ENCODE assay signal across 8 cellular contexts in genomic region chr20:38894091-38894847, GRCh38. TPM values are rescaled to one million over a fixed set of nuclear protein-coding genes. Genes with fewer than 3 reads are reported as not detected.
DNase-seq lines count a peak whose midpoint lies in the region; ATAC-seq and TF ChIP-seq lines count a peak whose summit lies in the region.

No MANE protein-coding gene starts in this region.

- H3K9me3 ChIP-seq in RWPE2 (ENCODE audit: severe bottlenecking) (no peaks in the 10 kb centered on the region), heart left ventricle (no peaks in the 10 kb centered on the region), esophagus squamous epithelium (no peaks in the 10 kb centered on the region)

- peaks cover 24% of the 10 kb centered on the region for H3K36me3 Mint-ChIP-seq in activated T-cell treated with anti-CD3 and anti-CD28 coated beads, Interleukin-2, amount 50 U/mL, for 4 hours (ENCODE audit: insufficient read depth)

- intact Hi-C loops in heart left ventricle (cut with DNase I) (loop anchor here in 9 of 10 donors (5.0 to 10.0 kb wide), 8 partner anchors 82 to 249 kb away; partner anchors contain the start of gene PPP1R16B (in 5 of the 9)), esophagus squamous epithelium (cut with DNase I) (no loop called here)

- H3K27me3 Mint-ChIP-seq in activated T-cell treated with anti-CD3 and anti-CD28 coated beads, Interleukin-2, amount 50 U/mL, for 4 hours (ENCODE audit: low read depth): no peaks in the 10 kb centered on the region

- H3K9me3 Mint-ChIP-seq in activated T-cell treated with anti-CD3 and anti-CD28 coated beads, Interleukin-2, amount 50 U/mL, for 4 hours: no peaks in the 10 kb centered on the region

- 16 to 30% (median 23%) methylated on average over 20 to 30 of the region's 30 CpGs for WGBS in heart left ventricle, 4 donors
- WGBS in esophagus squamous epithelium, 2 donors: 32 to 40% methylated on average over 16 to 19 of the region's 30 CpGs

- H3K4me1 ChIP-seq in RWPE2 (ENCODE audit: insufficient read depth, poor library complexity, severe bottlenecking) (no peaks in the 10 kb centered on the region), heart left ventricle (peaks cover 0 to 16% (median 7%) of the 10 kb centered on the region in 12 donors), esophagus squamous epithelium (peaks cover 5 to 15% (median 7%) of the 10 kb centered on the region in 3 donors)

- peak overlapping the region; percentile 13 for H3K4me3 Mint-ChIP-seq in activated T-cell treated with anti-CD3 and anti-CD28 coated beads, Interleukin-2, amount 50 U/mL, for 4 hours

- no peak for DNase-seq in activated T-cell treated with anti-CD3 and anti-CD28 coated beads, Interleukin-2, amount 50 U/mL, for 4 hours
- DNase-seq in activated T-cell treated with anti-CD3 and anti-CD28 coated beads for 4 hours (no peak), RWPE2 (ENCODE audit: low spot score) (no peak), heart left ventricle (peak in 4 of 5 donors; percentile 39 to 60 (median 48)), esophagus squamous epithelium (lab: John Stamatoyannopoulos, UW) (no peak)
- DNase-seq in stimulated activated CD4-positive, alpha-beta T cell treated with anti-CD3 and anti-CD28 coated beads, Interleukin-12 subunit alpha, Interleukin-12 subunit beta, amount 100 ng/mL, for 4 hours: no peak
- DNase-seq in stimulated activated CD4-positive, alpha-beta T cell treated with anti-CD3 and anti-CD28 coated beads, Interleukin-4, amount 100 ng/mL, for 24 hours: no peak

- ATAC-seq in activated T-cell treated with anti-CD3 and anti-CD28 coated beads, Interleukin-2, amount 50 U/mL, for 4 hours: peak in 1 of 2 donors; percentile 2
- ATAC-seq in RWPE2 (ENCODE audit: low read depth) (peak; percentile 63), heart left ventricle (peak; percentile 28 to 66 (median 64))

- H3K4me3 ChIP-seq in RWPE2 (ENCODE audit: severe bottlenecking) (no peak overlapping the region), heart left ventricle (peak overlapping the region in 1 of 12 donors; percentile 1), esophagus squamous epithelium (peak overlapping the region in 2 of 4 donors; percentile 19 to 50)

- H3K36me3 ChIP-seq in RWPE2 (ENCODE audit: low read depth) (no peaks in the 10 kb centered on the region), heart left ventricle (peaks cover 0 to 17% (median 4%) of the 10 kb centered on the region in 9 donors), esophagus squamous epithelium (no peaks in the 10 kb centered on the region)

- TF ChIP-seq CTCF in RWPE2 (IDR thresholded peaks at IDR 0.05; ENCODE audit: poor library complexity, severe bottlenecking): peak; percentile 94
- TF ChIP-seq CTCF in heart left ventricle (IDR thresholded peaks at IDR 0.05): peak in 3 of 12 donors; percentile 13 to 34 (median 28)
- no peak for TF ChIP-seq CTCF in esophagus squamous epithelium (IDR thresholded peaks at IDR 0.05)

- peaks cover 35% of the 10 kb centered on the region for H3K4me1 Mint-ChIP-seq in activated T-cell treated with anti-CD3 and anti-CD28 coated beads, Interleukin-2, amount 50 U/mL, for 4 hours (ENCODE audit: low read depth)

- H3K27ac ChIP-seq in RWPE2 (ENCODE audit: poor library complexity, severe bottlenecking) (no peak overlapping the region), heart left ventricle (no peak overlapping the region), temporal lobe (ENCODE audit: low read depth, low read length) (peak overlapping the region; percentile 70), esophagus squamous epithelium (no peak overlapping the region)

- H3K27me3 ChIP-seq in RWPE2 (ENCODE audit: insufficient read depth, poor library complexity, severe bottlenecking): peaks cover 7% of the 10 kb centered on the region
- peaks cover 0 to 7% (median 0%) of the 10 kb centered on the region in 9 donors for H3K27me3 ChIP-seq in heart left ventricle
- peaks cover 0 to 35% (median 0%) of the 10 kb centered on the region in 4 donors for H3K27me3 ChIP-seq in esophagus squamous epithelium

- TF ChIP-seq POLR2A in heart left ventricle (IDR thresholded peaks at IDR 0.05) (no peak), esophagus squamous epithelium (IDR thresholded peaks at IDR 0.05) (no peak)

RNA-seq across cellular contexts. Expression of gene FAM83D, which starts 31.9 kb away (rescaled TPM):
- 1 to 10 TPM; 1.3 to 1.9 (median 1.4) TPM for total RNA-seq in activated T-cell treated with anti-CD3 and anti-CD28 coated beads, Interleukin-2, amount 50 U/mL, for 4 hours
- 1 to 10 TPM in 2 of 9 donors, under 1 TPM in 7; 0.11 to 4.7 (median 0.56) TPM for total RNA-seq in heart left ventricle
- polyA plus RNA-seq in heart left ventricle: 1 to 10 TPM in 1 of 2 donors, not detected in 1; 1.3 TPM
- 2.0 TPM for total RNA-seq in temporal lobe
- 100 to 1,000 TPM in 1 of 4 donors, 10 to 100 TPM in 3; 53.8 to 105 (median 81.9) TPM for total RNA-seq in esophagus squamous epithelium

Comparison
In these comparisons a context has a peak if more than half of its experiments do, and no peak if none do; other contexts are left out.
1. DNase-seq: peak in heart left ventricle (4 of 5); none in activated T-cell treated with anti-CD3 and anti-CD28 coated beads, Interleukin-2, amount 50 U/mL, for 4 hours (single experiment), activated T-cell treated with anti-CD3 and anti-CD28 coated beads for 4 hours (single experiment), RWPE2 (single experiment), stimulated activated CD4-positive, alpha-beta T cell treated with anti-CD3 and anti-CD28 coated beads, Interleukin-12 subunit alpha, Interleukin-12 subunit beta, amount 100 ng/mL, for 4 hours (single experiment), esophagus squamous epithelium (single experiment) and stimulated activated CD4-positive, alpha-beta T cell treated with anti-CD3 and anti-CD28 coated beads, Interleukin-4, amount 100 ng/mL, for 24 hours (single experiment).
2. RNA of gene FAM83D, which starts 31.9 kb away (total RNA-seq): 53.8 to 105 TPM in esophagus squamous epithelium; 2.0 TPM in temporal lobe (single experiment), 1.3 to 1.9 TPM in activated T-cell treated with anti-CD3 and anti-CD28 coated beads, Interleukin-2, amount 50 U/mL, for 4 hours and 0.11 to 4.7 TPM in heart left ventricle; every median in the first group is over 4 times any median in the second.